In the genomic region with DNA sequence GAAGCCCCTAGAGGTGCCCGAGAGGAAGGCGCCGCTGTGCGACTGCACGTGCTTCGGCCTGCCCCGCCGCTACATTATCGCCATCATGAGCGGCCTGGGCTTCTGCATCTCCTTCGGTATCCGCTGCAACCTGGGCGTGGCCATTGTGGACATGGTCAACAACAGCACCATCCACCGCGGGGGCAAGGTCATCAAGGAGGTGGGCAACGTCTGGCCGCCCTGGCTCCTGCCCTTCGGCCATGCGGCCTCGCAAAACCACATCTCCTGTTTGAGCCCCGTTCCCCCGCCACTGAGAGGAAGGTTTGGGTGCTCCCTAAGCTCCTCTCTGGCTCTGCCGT, we compare ENCODE assay signal across 18 cellular contexts. TPM values are rescaled to one million over a fixed set of nuclear protein-coding genes. Genes with fewer than 3 reads are reported as not detected.
"Had no signal": no experiment of that assay in that cellular context is flagged by ENCODE, and none has a peak within 500 bp of the region (broad histone marks: within the 10 kb centered on the region; RNA-seq: fewer than 3 reads in every experiment).

No MANE protein-coding gene starts in this region.

- DNase-seq: activated CD4-positive, alpha-beta T cell treated with anti-CD3 and anti-CD28 coated beads for 4 hours; activated effector memory CD4-positive, alpha-beta T cell treated with Interleukin-2 at 50 U/mL for 16 hours; cerebellar nuclear complex; dermis blood vessel endothelial cell; left ventricle myocardium superior; mesenchymal stem cell; ovary; T-cell; T1000 had no signal

- H3K4me3 Mint-ChIP-seq: activated naive CD4-positive, alpha-beta T cell treated with anti-CD3 and anti-CD28 coated beads, Interleukin-2, amount 50 U/mL, for 24 hours; nephron had no signal

- H3K9me3 Mint-ChIP-seq: activated naive CD4-positive, alpha-beta T cell treated with anti-CD3 and anti-CD28 coated beads, Interleukin-2, amount 50 U/mL, for 24 hours had no signal

- H3K27ac Mint-ChIP-seq: activated naive CD4-positive, alpha-beta T cell treated with anti-CD3 and anti-CD28 coated beads, Interleukin-2, amount 50 U/mL, for 24 hours; nephron; T-cell had no signal

- ATAC-seq: left ventricle myocardium superior, T-cell had no signal

- H3K4me3 ChIP-seq: esophagus muscularis mucosa, ovary had no signal

- H3K9me3 ChIP-seq: esophagus muscularis mucosa, ovary had no signal

- H3K36me3 ChIP-seq: esophagus muscularis mucosa, ovary had no signal

- H3K27ac ChIP-seq: esophagus muscularis mucosa, ovary, VCaP had no signal

- H3K36me3 Mint-ChIP-seq: T-cell had no signal

- FAIRE-seq: endometrium had no signal

- H3K4me1 Mint-ChIP-seq: nephron had no signal

RNA-seq across cellular contexts. Expression of a gene that starts 3.4 kb away (rescaled TPM):
- total RNA-seq: activated CD8-positive, alpha-beta memory T cell treated with anti-CD3 and anti-CD28 coated beads for 36 hours; dermis blood vessel endothelial cell; esophagus muscularis mucosa; fibroblast of villous mesenchyme; kidney epithelial cell; left ventricle myocardium superior; ovary; skeletal muscle tissue; T-cell had no signal
- polyA plus RNA-seq: ovary had no signal
